In genomic region chr12:51150777-51151176, GRCh38 we compare ENCODE assay signal across 13 cellular contexts. TPM values are rescaled to one million over a fixed set of nuclear protein-coding genes. Genes with fewer than 3 reads are reported as not detected.
DNase-seq lines count a peak whose midpoint lies in the region; ATAC-seq lines count a peak whose summit lies in the region.
"Had no signal": no experiment of that assay in that cellular context is flagged by ENCODE, and none has a peak within 500 bp of the region (broad histone marks: within the 10 kb centered on the region; RNA-seq: fewer than 3 reads in every experiment).

No MANE protein-coding gene starts in this region.

- peaks cover 0 to 1% (median 0%) of the 10 kb centered on the region in 7 donors for H3K9me3 Mint-ChIP-seq in CD4-positive, CD25-positive, alpha-beta regulatory T cell
- no peaks in the 10 kb centered on the region for H3K9me3 Mint-ChIP-seq in CD4-positive, alpha-beta memory T cell
- no peaks in the 10 kb centered on the region for H3K9me3 Mint-ChIP-seq in T-cell
- H3K9me3 Mint-ChIP-seq: CD14-positive monocyte, HFFc6 had no signal

- POLR2A ChIA-PET in CD4-positive, alpha-beta memory T cell (lab: Charles Lee; ENCODE audit: partially characterized antibody): no interaction called here
- POLR2A ChIA-PET in T-cell (lab: Charles Lee): no interaction called here

- no peaks in the 10 kb centered on the region for H3K36me3 ChIP-seq in CD4-positive, CD25-positive, alpha-beta regulatory T cell (ENCODE audit: control insufficient read depth, insufficient read depth, low read length)
- H3K36me3 ChIP-seq in CD4-positive, alpha-beta memory T cell (ENCODE audit: insufficient read depth, low read length): no peaks in the 10 kb centered on the region
- H3K36me3 ChIP-seq: HAP-1 had no signal

- H3K27me3 ChIP-seq in CD4-positive, CD25-positive, alpha-beta regulatory T cell (ENCODE audit: control insufficient read depth, insufficient read depth, low read length): no peaks in the 10 kb centered on the region
- H3K27me3 ChIP-seq in CD4-positive, alpha-beta memory T cell (ENCODE audit: insufficient read depth, low read length): no peaks in the 10 kb centered on the region

- H3K4me1 Mint-ChIP-seq in CD4-positive, CD25-positive, alpha-beta regulatory T cell: peaks cover 20 to 48% (median 35%) of the 10 kb centered on the region in 4 donors
- peaks cover 30 to 42% (median 40%) of the 10 kb centered on the region in 4 donors for H3K4me1 Mint-ChIP-seq in CD4-positive, alpha-beta memory T cell
- peaks cover 36% of the 10 kb centered on the region for H3K4me1 Mint-ChIP-seq in T-helper 17 cell
- peaks cover 37 to 43% (median 39%) of the 10 kb centered on the region in 3 donors for H3K4me1 Mint-ChIP-seq in T-cell

- no peaks in the 10 kb centered on the region for H3K9me3 ChIP-seq in CD4-positive, CD25-positive, alpha-beta regulatory T cell (ENCODE audit: control insufficient read depth in 2 of 2, low read length in 2 of 2)
- no peaks in the 10 kb centered on the region for H3K9me3 ChIP-seq in CD4-positive, alpha-beta memory T cell (ENCODE audit: control insufficient read depth in 1 of 2, low read length in 2 of 2)
- no peaks in the 10 kb centered on the region for H3K9me3 ChIP-seq in T-helper 17 cell (ENCODE audit: control insufficient read depth, low read length, poor library complexity, severe bottlenecking)
- H3K9me3 ChIP-seq: A549, HAP-1 had no signal

- H3K4me1 ChIP-seq in CD4-positive, CD25-positive, alpha-beta regulatory T cell (ENCODE audit: control insufficient read depth, insufficient read depth, low read length, poor library complexity, severe bottlenecking): no peaks in the 10 kb centered on the region
- peaks cover 2% of the 10 kb centered on the region for H3K4me1 ChIP-seq in CD4-positive, alpha-beta memory T cell (ENCODE audit: insufficient read depth, low read length)
- H3K4me1 ChIP-seq: A549 had no signal

- H3K36me3 Mint-ChIP-seq in CD4-positive, CD25-positive, alpha-beta regulatory T cell: peaks cover 16% of the 10 kb centered on the region
- H3K36me3 Mint-ChIP-seq in CD4-positive, alpha-beta memory T cell: peaks cover 4 to 8% of the 10 kb centered on the region in 2 donors
- H3K36me3 Mint-ChIP-seq in T-helper 17 cell (ENCODE audit: low read depth) (peaks cover 3% of the 10 kb centered on the region), T-cell (peaks cover 16% of the 10 kb centered on the region)

- intact Hi-C loops in CD4-positive, alpha-beta memory T cell (cut with micrococcal nuclease): no loop called here

- no peak overlapping the region for H3K4me3 Mint-ChIP-seq in CD4-positive, CD25-positive, alpha-beta regulatory T cell
- no peak overlapping the region for H3K4me3 Mint-ChIP-seq in CD4-positive, alpha-beta memory T cell
- H3K4me3 Mint-ChIP-seq in T-helper 17 cell: no peak overlapping the region
- H3K4me3 Mint-ChIP-seq in T-cell: no peak overlapping the region
- H3K4me3 Mint-ChIP-seq: CD14-positive monocyte, HFFc6 had no signal

- no peak for ATAC-seq in CD4-positive, CD25-positive, alpha-beta regulatory T cell (ENCODE audit: low read depth in 2 of 2)
- ATAC-seq in T-helper 17 cell: no peak
- ATAC-seq in T-cell (replicated peaks in 1 of 4): no peak
- no peak for ATAC-seq in GM21367 (IDR thresholded peaks at IDR 0.05; ENCODE audit: unreplicated experiment)
- no peak for ATAC-seq in GM21360 (IDR thresholded peaks at IDR 0.05; ENCODE audit: unreplicated experiment)
- ATAC-seq: A549, GM12878 had no signal

- H3K27ac Mint-ChIP-seq in CD4-positive, CD25-positive, alpha-beta regulatory T cell: peak overlapping the region in 2 of 3 donors; percentile 3 to 82
- peak overlapping the region in 6 of 7 donors; percentile 7 to 71 (median 49) for H3K27ac Mint-ChIP-seq in CD4-positive, alpha-beta memory T cell
- H3K27ac Mint-ChIP-seq in T-helper 17 cell: peak overlapping the region; percentile 61
- no peak overlapping the region for H3K27ac Mint-ChIP-seq in T-cell
- H3K27ac Mint-ChIP-seq: HFFc6 had no signal

- H3K4me3 ChIP-seq in CD4-positive, CD25-positive, alpha-beta regulatory T cell (ENCODE audit: low read depth, low read length): no peak overlapping the region
- no peak overlapping the region for H3K4me3 ChIP-seq in CD4-positive, alpha-beta memory T cell (ENCODE audit: low read length in 2 of 2)
- H3K4me3 ChIP-seq: A549, GM12878, HAP-1 had no signal

- no peak overlapping the region for H3K27ac ChIP-seq in CD4-positive, CD25-positive, alpha-beta regulatory T cell (ENCODE audit: insufficient read depth, low read length, poor library complexity, severe bottlenecking)
- no peak overlapping the region for H3K27ac ChIP-seq in CD4-positive, alpha-beta memory T cell (ENCODE audit: low read depth, low read length)
- H3K27ac ChIP-seq: A549 had no signal

- no peaks in the 10 kb centered on the region for H3K27me3 Mint-ChIP-seq in CD4-positive, CD25-positive, alpha-beta regulatory T cell
- H3K27me3 Mint-ChIP-seq in CD4-positive, alpha-beta memory T cell: no peaks in the 10 kb centered on the region
- H3K27me3 Mint-ChIP-seq in T-helper 17 cell (no peaks in the 10 kb centered on the region), T-cell (no peaks in the 10 kb centered on the region)

- DNase-seq in CD4-positive, CD25-positive, alpha-beta regulatory T cell: no peak
- DNase-seq in CD4-positive, alpha-beta memory T cell: no peak
- no peak for DNase-seq in T-helper 17 cell
- DNase-seq in kidney glomerular epithelial cell (lab: John Stamatoyannopoulos, UW): peak; percentile 16
- DNase-seq in T-cell: no peak
- DNase-seq: DMS79, HFFc6 had no signal

- CTCF ChIA-PET in CD4-positive, alpha-beta memory T cell (lab: Charles Lee; ENCODE audit: partially characterized antibody): no interaction called here
- CTCF ChIA-PET in T-cell (lab: Charles Lee): no interaction called here

RNA-seq across cellular contexts. Expression of gene TFCP2, which starts 22.2 kb away (rescaled TPM):
- total RNA-seq in CD4-positive, CD25-positive, alpha-beta regulatory T cell: 24.9 TPM
- 10 to 100 TPM in 3 of 4 donors, 1 to 10 TPM in 1; 9.0 to 12.2 (median 11.2) TPM for polyA plus RNA-seq in CD4-positive, CD25-positive, alpha-beta regulatory T cell
- total RNA-seq in CD4-positive, alpha-beta memory T cell: 10 to 100 TPM; 36.4 to 40.0 TPM
- polyA plus RNA-seq in CD4-positive, alpha-beta memory T cell: 10 to 100 TPM in 1 of 2 donors, 1 to 10 TPM in 1; 6.0 to 15.3 TPM
- 10 to 100 TPM; 15.7 to 20.5 TPM for total RNA-seq in T-helper 17 cell
- total RNA-seq in T-cell: 10 to 100 TPM; 26.8 to 31.8 (median 30.0) TPM

Comparison
In these comparisons a context has a peak if more than half of its experiments do, and no peak if none do; other contexts are left out.
1. H3K27ac Mint-ChIP-seq: peak in CD4-positive, CD25-positive, alpha-beta regulatory T cell (2 of 3), CD4-positive, alpha-beta memory T cell (6 of 7) and T-helper 17 cell (single experiment); none in T-cell (0 of 2).